10 cellular contexts compared by ENCODE assay signal in genomic region chr13:30125422-30126073, GRCh38.
DNase-seq lines count a peak whose midpoint lies in the region; ATAC-seq and TF ChIP-seq lines count a peak whose summit lies in the region.
"Had no signal": no experiment of that assay in that cellular context is flagged by ENCODE, and none has a peak within 500 bp of the region (broad histone marks: within the 10 kb centered on the region; RNA-seq: fewer than 3 reads in every experiment).

No MANE protein-coding gene starts in this region.

- DNase-seq in DMS153 treated with DMSO at 0.1 percent for 48 hours (lab: John Stamatoyannopoulos, UW; ENCODE audit: unreplicated experiment) = peak; percentile 36
- DNase-seq in NCI-H2196 treated with DMSO at 0.1 percent for 48 hours (lab: John Stamatoyannopoulos, UW; ENCODE audit: unreplicated experiment) = peak; percentile 40
- peak; percentile 91 for DNase-seq in epithelial cell of esophagus (ENCODE audit: low read depth)
- DNase-seq in ovary = peak in 3 of 5 donors; percentile 53 to 70 (median 66)
- no peak for DNase-seq in CD8-positive, alpha-beta T cell
- no peak for DNase-seq in Right ventricle myocardium inferior (ENCODE audit: missing footprints)
- DNase-seq in NCI-H82 treated with DMSO at 0.1 percent for 48 hours (lab: John Stamatoyannopoulos, UW; ENCODE audit: unreplicated experiment) = no peak
- DNase-seq: RPMI8226 had no signal

- no peaks in the 10 kb centered on the region for H3K27me3 Mint-ChIP-seq in CD8-positive, alpha-beta T cell (ENCODE audit: low read depth)

- no peak for TF ChIP-seq EP300 in ovary (IDR thresholded peaks at IDR 0.05)

- POLR2A ChIA-PET in CD8-positive, alpha-beta T cell (lab: Charles Lee) = interaction anchor here (0.6 to 1.1 kb wide), 2 partner anchors 96 to 492 kb away, joined by 3 read pairs; no protein-coding TSS in a partner anchor

- H3K4me1 ChIP-seq in ovary (ENCODE audit: insufficient read depth) = peaks cover 4% of the 10 kb centered on the region
- peaks cover 12% of the 10 kb centered on the region for H3K4me1 ChIP-seq in CD8-positive, alpha-beta T cell (ENCODE audit: insufficient read depth, low read length)
- H3K4me1 ChIP-seq: neural progenitor cell had no signal

- intact Hi-C loops in ovary (cut with DNase I) = no loop called here
- intact Hi-C loops in CD8-positive, alpha-beta T cell (cut with DNase I, micrococcal nuclease) = no loop called here
- intact Hi-C loops in Right ventricle myocardium inferior (cut with DNase I) = no loop called here

- WGBS in ovary, 3 donors = 3 to 32% (median 15%) methylated on average over 5 of the region's 5 CpGs

- no peaks in the 10 kb centered on the region for H3K9me3 ChIP-seq in ovary
- H3K9me3 ChIP-seq in CD8-positive, alpha-beta T cell (ENCODE audit: low read length) = no peaks in the 10 kb centered on the region

- CTCF ChIA-PET in CD8-positive, alpha-beta T cell (lab: Charles Lee) = interaction anchor here (2.9 to 21.2 kb wide), 2 partner anchors 10 to 30 kb away, joined by 22 to 630 read pairs; no protein-coding TSS in a partner anchor

- H3K36me3 ChIP-seq in ovary = no peaks in the 10 kb centered on the region
- H3K36me3 ChIP-seq in CD8-positive, alpha-beta T cell (ENCODE audit: insufficient read depth, low read length) = no peaks in the 10 kb centered on the region
- H3K36me3 ChIP-seq: neural progenitor cell had no signal

- no peaks in the 10 kb centered on the region for H3K27me3 ChIP-seq in ovary
- H3K27me3 ChIP-seq in CD8-positive, alpha-beta T cell (ENCODE audit: insufficient read depth, low read length) = no peaks in the 10 kb centered on the region
- H3K27me3 ChIP-seq: neural progenitor cell had no signal

- TF ChIP-seq CTCF in epithelial cell of esophagus (IDR thresholded peaks at IDR 0.05; ENCODE audit: insufficient read depth, low read depth, low read length, missing control alignments) (no peak), ovary (IDR thresholded peaks at IDR 0.05) (no peak)
- no peak for TF ChIP-seq CTCF in CD8-positive, alpha-beta T cell (IDR thresholded peaks at IDR 0.05)

- TF ChIP-seq POLR2A in ovary (IDR thresholded peaks at IDR 0.05) = no peak

- H3K4me3 ChIP-seq in epithelial cell of esophagus (ENCODE audit: low read length) (no peak overlapping the region), ovary (no peak overlapping the region)
- H3K4me3 ChIP-seq in CD8-positive, alpha-beta T cell (ENCODE audit: low read depth, low read length) = no peak overlapping the region
- H3K4me3 ChIP-seq: neural progenitor cell had no signal

- H3K9me3 Mint-ChIP-seq in CD8-positive, alpha-beta T cell = no peaks in the 10 kb centered on the region

- H3K27ac Mint-ChIP-seq in CD8-positive, alpha-beta T cell = no peak overlapping the region
- H3K27ac Mint-ChIP-seq: neural progenitor cell had no signal

- no peak overlapping the region for H3K27ac ChIP-seq in ovary
- H3K27ac ChIP-seq in CD8-positive, alpha-beta T cell (ENCODE audit: low read depth, low read length) = no peak overlapping the region
- H3K27ac ChIP-seq: neural progenitor cell had no signal

- no peak for ATAC-seq in CD8-positive, alpha-beta T cell
- ATAC-seq in Right ventricle myocardium inferior (no peak), GM18867 (IDR thresholded peaks at IDR 0.05; ENCODE audit: unreplicated experiment) (no peak)

- no peaks in the 10 kb centered on the region for H3K36me3 Mint-ChIP-seq in CD8-positive, alpha-beta T cell
- H3K36me3 Mint-ChIP-seq: neural progenitor cell had no signal

- peaks cover 26% of the 10 kb centered on the region for H3K4me1 Mint-ChIP-seq in CD8-positive, alpha-beta T cell (ENCODE audit: low read depth)

- no peak overlapping the region for H3K4me3 Mint-ChIP-seq in CD8-positive, alpha-beta T cell
- H3K4me3 Mint-ChIP-seq: neural progenitor cell had no signal

Comparison
In these comparisons a context has a peak if more than half of its experiments do, and no peak if none do; other contexts are left out.
1. DNase-seq: peak in DMS153 treated with DMSO at 0.1 percent for 48 hours (single experiment), NCI-H2196 treated with DMSO at 0.1 percent for 48 hours (single experiment), epithelial cell of esophagus (single experiment) and ovary (3 of 5); none in CD8-positive, alpha-beta T cell (0 of 7), Right ventricle myocardium inferior (single experiment) and NCI-H82 treated with DMSO at 0.1 percent for 48 hours (single experiment).